ENCODE assay signal across 1 cellular context in the genomic region with DNA sequence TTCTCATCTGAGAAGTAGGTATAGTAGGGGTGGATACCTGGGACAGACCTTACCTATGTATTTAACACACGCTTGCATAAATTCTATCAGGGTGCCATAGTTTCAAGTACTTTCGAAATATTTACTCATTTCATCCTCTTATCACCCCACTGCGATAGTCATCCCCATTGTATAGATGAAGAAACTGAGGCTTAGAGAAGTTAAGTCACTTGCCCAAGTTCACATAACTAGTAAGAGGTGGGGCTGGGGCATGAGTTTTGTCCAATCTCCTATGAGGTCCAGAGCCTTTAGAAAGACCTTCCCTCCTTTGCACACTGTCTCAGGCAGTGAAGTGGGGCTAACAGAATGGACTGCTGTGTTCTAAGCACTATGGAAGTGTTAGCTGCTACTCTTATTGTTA.
TF ChIP-seq lines count a peak whose summit lies in the region.

No MANE protein-coding gene starts in this region.

TF ChIP-seq in H1, 55 proteins besides CTCF, POLR2A, EP300 and RAD21:
- no peak for TF ChIP-seq RXRA (IDR thresholded peaks at IDR 0.05; ENCODE audit: insufficient read depth, low read depth, low read length)
- TF ChIP-seq CTBP2 (IDR thresholded peaks at IDR 0.05; ENCODE audit: borderline replicate concordance, insufficient read depth, insufficient read length, low read length) = no peak
- TF ChIP-seq BRCA1 (IDR thresholded peaks at IDR 0.05; ENCODE audit: low read depth, low read length) = no peak
- no peak for TF ChIP-seq KDM1A (IDR thresholded peaks at IDR 0.05; ENCODE audit: borderline replicate concordance, low read length)
- TF ChIP-seq, protein P1, sequence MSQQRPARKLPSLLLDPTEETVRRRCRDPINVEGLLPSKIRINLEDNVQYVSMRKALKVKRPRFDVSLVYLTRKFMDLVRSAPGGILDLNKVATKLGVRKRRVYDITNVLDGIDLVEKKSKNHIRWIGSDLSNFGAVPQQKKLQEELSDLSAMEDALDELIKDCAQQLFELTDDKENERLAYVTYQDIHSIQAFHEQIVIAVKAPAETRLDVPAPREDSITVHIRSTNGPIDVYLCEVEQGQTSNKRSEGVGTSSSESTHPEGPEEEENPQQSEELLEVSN (IDR thresholded peaks at IDR 0.05) = no peak
- TF ChIP-seq RNF2 (IDR thresholded peaks at IDR 0.05; ENCODE audit: borderline replicate concordance, low read depth, low read length, missing control alignments, poor library complexity, severe bottlenecking) = no peak
- TF ChIP-seq, protein P2, sequence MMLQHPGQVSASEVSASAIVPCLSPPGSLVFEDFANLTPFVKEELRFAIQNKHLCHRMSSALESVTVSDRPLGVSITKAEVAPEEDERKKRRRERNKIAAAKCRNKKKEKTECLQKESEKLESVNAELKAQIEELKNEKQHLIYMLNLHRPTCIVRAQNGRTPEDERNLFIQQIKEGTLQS (IDR thresholded peaks at IDR 0.05; ENCODE audit: insufficient read depth, low read depth, low read length) = no peak
- TF ChIP-seq, protein P3, sequence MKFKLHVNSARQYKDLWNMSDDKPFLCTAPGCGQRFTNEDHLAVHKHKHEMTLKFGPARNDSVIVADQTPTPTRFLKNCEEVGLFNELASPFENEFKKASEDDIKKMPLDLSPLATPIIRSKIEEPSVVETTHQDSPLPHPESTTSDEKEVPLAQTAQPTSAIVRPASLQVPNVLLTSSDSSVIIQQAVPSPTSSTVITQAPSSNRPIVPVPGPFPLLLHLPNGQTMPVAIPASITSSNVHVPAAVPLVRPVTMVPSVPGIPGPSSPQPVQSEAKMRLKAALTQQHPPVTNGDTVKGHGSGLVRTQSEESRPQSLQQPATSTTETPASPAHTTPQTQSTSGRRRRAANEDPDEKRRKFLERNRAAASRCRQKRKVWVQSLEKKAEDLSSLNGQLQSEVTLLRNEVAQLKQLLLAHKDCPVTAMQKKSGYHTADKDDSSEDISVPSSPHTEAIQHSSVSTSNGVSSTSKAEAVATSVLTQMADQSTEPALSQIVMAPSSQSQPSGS (IDR thresholded peaks at IDR 0.05; ENCODE audit: low read length) = no peak
- no peak for TF ChIP-seq SUZ12 (IDR thresholded peaks at IDR 0.05; ENCODE audit: low read length)
- no peak for TF ChIP-seq TEAD4 (IDR thresholded peaks at IDR 0.05; ENCODE audit: low read depth, low read length)
- TF ChIP-seq FOSL1 (IDR thresholded peaks at IDR 0.05; ENCODE audit: insufficient read depth, low read depth, low read length) = no peak
- no peak for TF ChIP-seq YY1 (IDR thresholded peaks at IDR 0.05; ENCODE audit: low read depth, low read length)
- no peak for TF ChIP-seq NRF1 (IDR thresholded peaks at IDR 0.05; ENCODE audit: low read depth, low read length)
- TF ChIP-seq HDAC6 (IDR thresholded peaks at IDR 0.05; ENCODE audit: low read depth, low read length) = no peak
- TF ChIP-seq HDAC2 (IDR thresholded peaks at IDR 0.05; ENCODE audit: borderline replicate concordance in 1 of 2, low read depth in 2 of 2, low read length in 2 of 2) = no peak
- no peak for TF ChIP-seq TCF12 (IDR thresholded peaks at IDR 0.05; ENCODE audit: low read depth, low read length)
- TF ChIP-seq TAF7 (optimal IDR thresholded peaks at IDR 0.05; ENCODE audit: borderline replicate concordance, low read depth, low read length) = no peak
- no peak for TF ChIP-seq POLR2AphosphoS5 (IDR thresholded peaks at IDR 0.05; ENCODE audit: low read depth, low read length)
- TF ChIP-seq, protein P4, sequence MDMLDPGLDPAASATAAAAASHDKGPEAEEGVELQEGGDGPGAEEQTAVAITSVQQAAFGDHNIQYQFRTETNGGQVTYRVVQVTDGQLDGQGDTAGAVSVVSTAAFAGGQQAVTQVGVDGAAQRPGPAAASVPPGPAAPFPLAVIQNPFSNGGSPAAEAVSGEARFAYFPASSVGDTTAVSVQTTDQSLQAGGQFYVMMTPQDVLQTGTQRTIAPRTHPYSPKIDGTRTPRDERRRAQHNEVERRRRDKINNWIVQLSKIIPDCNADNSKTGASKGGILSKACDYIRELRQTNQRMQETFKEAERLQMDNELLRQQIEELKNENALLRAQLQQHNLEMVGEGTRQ (IDR thresholded peaks at IDR 0.05; ENCODE audit: low read length) = no peak
- TF ChIP-seq SRF (IDR thresholded peaks at IDR 0.05; ENCODE audit: low read depth, low read length) = no peak
